Comparison of ENCODE assay signal across 9 cellular contexts in genomic region chr13:99376132-99376531, GRCh38.
DNase-seq lines count a peak whose midpoint lies in the region; ATAC-seq lines count a peak whose summit lies in the region.
"Had no signal": no experiment of that assay in that cellular context is flagged by ENCODE, and none has a peak within 500 bp of the region (broad histone marks: within the 10 kb centered on the region; RNA-seq: fewer than 3 reads in every experiment).

No MANE protein-coding gene starts in this region.

- DNase-seq in medulla oblongata (ENCODE audit: extremely low spot score) (peak; percentile 58), NCI-H2171 treated with DMSO at 0.1 percent for 48 hours (lab: John Stamatoyannopoulos, UW) (no peak), NCI-H774 (lab: John Stamatoyannopoulos, UW) (no peak), cerebellum (ENCODE audit: low spot score) (no peak)
- no peak for DNase-seq in stimulated activated CD4-positive, alpha-beta T cell treated with anti-CD3 and anti-CD28 coated beads, Interleukin-12 subunit alpha, Interleukin-12 subunit beta, amount 100 ng/mL, for 4 hours
- DNase-seq: NCI-H82 had no signal

- ATAC-seq in GM18499 (IDR thresholded peaks at IDR 0.05; ENCODE audit: insufficient read depth, unreplicated experiment) = peak; percentile 31
- ATAC-seq in GM21526 (IDR thresholded peaks at IDR 0.05; ENCODE audit: low FRiP score, unreplicated experiment) = peak; percentile 42
- peak; percentile 61 for ATAC-seq in HG03571 (IDR thresholded peaks at IDR 0.05; ENCODE audit: unreplicated experiment)
